9 cellular contexts compared by ENCODE assay signal in the genomic region with DNA sequence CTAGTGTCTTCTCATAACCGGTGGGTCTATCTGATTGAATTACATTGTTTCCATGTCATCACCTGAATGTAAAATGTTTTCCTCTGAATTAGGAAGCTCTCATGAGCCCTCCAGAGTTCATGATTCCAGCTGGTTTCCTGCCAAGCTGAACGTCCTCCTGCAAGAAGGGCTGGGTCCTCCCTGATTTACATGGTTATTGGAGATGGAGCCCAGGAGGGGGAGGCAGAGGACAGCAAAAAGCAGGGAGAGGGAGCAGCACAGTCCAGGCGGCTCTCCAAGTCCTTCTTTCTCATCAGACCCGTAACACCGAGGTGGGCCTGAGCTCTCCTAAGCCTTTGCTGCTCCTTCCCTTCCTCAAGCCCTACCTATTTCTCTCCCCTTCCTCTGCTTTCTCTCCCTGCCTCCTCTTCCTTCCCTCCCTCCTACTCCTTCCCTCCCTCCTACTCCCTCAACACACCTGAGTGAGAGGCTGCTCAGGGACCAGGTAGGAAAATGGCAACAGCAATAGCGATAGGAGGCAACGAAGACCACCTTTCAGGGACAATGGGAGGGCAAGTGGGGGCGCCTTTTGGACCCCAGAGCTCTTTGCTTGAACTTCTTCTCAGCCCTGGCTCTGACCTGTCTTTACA.
DNase-seq lines count a peak whose midpoint lies in the region; ATAC-seq, FAIRE-seq and TF ChIP-seq lines count a peak whose summit lies in the region.
"Had no signal": no experiment of that assay in that cellular context is flagged by ENCODE, and none has a peak within 500 bp of the region (broad histone marks: within the 10 kb centered on the region; RNA-seq: fewer than 3 reads in every experiment).

No MANE protein-coding gene starts in this region.

- no peaks in the 10 kb centered on the region for H4K20me1 ChIP-seq in HepG2 (ENCODE audit: insufficient read depth, low read length)

- no peak for TF ChIP-seq RAD21 in HepG2 (CRISPR knock-in tag; IDR thresholded peaks at IDR 0.05)

- H3K4me3 ChIP-seq in AG09309 (ENCODE audit: control insufficient read depth, low read depth, low read length) (no peak overlapping the region), HepG2 (replicated peaks in 1 of 3; ENCODE audit: insufficient read depth in 1 of 3, low read depth in 2 of 3, low read length in 3 of 3) (no peak overlapping the region)

- ATAC-seq in HepG2, result peak; percentile 77
- no peak for ATAC-seq in stimulated activated naive CD8-positive, alpha-beta T cell treated with anti-CD3 and anti-CD28 coated beads, Interleukin-15, amount 100 ng/mL, for 72 hours

- peaks cover 43% of the 10 kb centered on the region for H3K27me3 Mint-ChIP-seq in stimulated activated naive CD8-positive, alpha-beta T cell treated with anti-CD3 and anti-CD28 coated beads, Interleukin-15, amount 100 ng/mL, for 72 hours

- H3K9me3 Mint-ChIP-seq in stimulated activated naive CD8-positive, alpha-beta T cell treated with anti-CD3 and anti-CD28 coated beads, Interleukin-15, amount 100 ng/mL, for 72 hours, result peaks cover 7 to 9% of the 10 kb centered on the region in 2 donors

- CTCF ChIA-PET in HepG2 (lab: Yijun Ruan, JAX; ENCODE audit: low intra/inter-chr PET ratio, low total read pairs), result no interaction called here

- no peak for TF ChIP-seq EP300 in HepG2 (IDR thresholded peaks at IDR 0.05; ENCODE audit: low read depth in 2 of 2, low read length in 2 of 2)
- TF ChIP-seq EP300 in HepG2 (CRISPR knock-in tag; IDR thresholded peaks at IDR 0.05; ENCODE audit: borderline replicate concordance), result no peak

- no peak overlapping the region for H2AFZ ChIP-seq in HepG2 (ENCODE audit: low read length)

- TF ChIP-seq CTCF in AG09309 (IDR thresholded peaks at IDR 0.05; ENCODE audit: control insufficient read depth, insufficient read depth, low read depth, low read length, missing control alignments) (peak; percentile 55), HepG2 (CRISPR knock-in tag; IDR thresholded peaks at IDR 0.05) (peak; percentile 71)

- no peak overlapping the region for H3K9ac ChIP-seq in HepG2 (ENCODE audit: insufficient read depth, low read depth, low read length)

- DNase-seq in AG09309 (ENCODE audit: low read depth) (peak; percentile 21), H54 (ENCODE audit: insufficient read length, low spot score) (peak; percentile 33), NCI-H510A treated with DMSO at 0.1 percent for 48 hours (lab: John Stamatoyannopoulos, UW) (peak; percentile 93), cerebellum (ENCODE audit: low spot score) (peak; percentile 89), HepG2 (ENCODE audit: low spot score) (peak; percentile 23)
- no peak for DNase-seq in stimulated activated naive CD8-positive, alpha-beta T cell treated with anti-CD3 and anti-CD28 coated beads, Interleukin-15, amount 100 ng/mL, for 72 hours
- no peak for DNase-seq in stimulated activated CD4-positive, alpha-beta T cell treated with anti-CD3 and anti-CD28 coated beads, Interleukin-4, amount 100 ng/mL, for 1 hour
- DNase-seq in stimulated activated CD4-positive, alpha-beta T cell treated with anti-CD3 and anti-CD28 coated beads, Interleukin-12 subunit alpha, Interleukin-12 subunit beta, amount 100 ng/mL, for 4 hours, result no peak

- POLR2A ChIA-PET in HepG2 (lab: Yijun Ruan, JAX), result no interaction called here

- H3K4me1 ChIP-seq in HepG2 (ENCODE audit: insufficient read depth, low read length), result no peaks in the 10 kb centered on the region

- H3K4me3 Mint-ChIP-seq in stimulated activated naive CD8-positive, alpha-beta T cell treated with anti-CD3 and anti-CD28 coated beads, Interleukin-15, amount 100 ng/mL, for 72 hours, result no peak overlapping the region

- no peaks in the 10 kb centered on the region for H3K4me1 Mint-ChIP-seq in stimulated activated naive CD8-positive, alpha-beta T cell treated with anti-CD3 and anti-CD28 coated beads, Interleukin-15, amount 100 ng/mL, for 72 hours

- in situ Hi-C loops in HepG2 (cut with HindIII; ENCODE audit: extremely low pct_ligation_motif_present, low pct_unique_long_range_greater_than_20kb), result loop anchor here (10.0 to 25.0 kb wide), 2 partner anchors 301 to 1071 kb away; no protein-coding TSS in a partner anchor

- H3K9me3 ChIP-seq in HepG2 (ENCODE audit: low read length), result peaks cover 27% of the 10 kb centered on the region

- intact Hi-C loops in HepG2 (cut with micrococcal nuclease; ENCODE audit: unreplicated experiment), result no loop called here

- H3K79me2 ChIP-seq in HepG2 (ENCODE audit: insufficient read depth, low read length), result no peaks in the 10 kb centered on the region

- no peak for TF ChIP-seq POLR2A in H54 (IDR thresholded peaks at IDR 0.05; ENCODE audit: low read depth, low read length)
- TF ChIP-seq POLR2A in HepG2 (IDR thresholded peaks at IDR 0.05; ENCODE audit: insufficient read depth in 1 of 2, low read depth in 2 of 2, low read length in 2 of 2), result no peak

- 9% methylated on average over 8 of the region's 8 CpGs for WGBS in HepG2 (ENCODE audit: low lambda C conversion rate)

- no peaks in the 10 kb centered on the region for H3K36me3 ChIP-seq in HepG2 (replicated peaks in 1 of 2; ENCODE audit: control insufficient read depth in 1 of 2, insufficient read depth in 2 of 2, low read length in 2 of 2)

- FAIRE-seq in H54 (lab: Jason Lieb, UNC) (no peak), HepG2 (lab: Jason Lieb, UNC) (peak; percentile 69)
- FAIRE-seq: colon had no signal

- BruUV-seq in HepG2 (replicated peaks; lab: Mats Ljungman, UMichigan), result no TSS peak

- no peak overlapping the region for H3K27ac Mint-ChIP-seq in stimulated activated naive CD8-positive, alpha-beta T cell treated with anti-CD3 and anti-CD28 coated beads, Interleukin-15, amount 100 ng/mL, for 72 hours

- no peak overlapping the region for H3K27ac ChIP-seq in HepG2 (ENCODE audit: extremely low read length, insufficient read depth, low read length)

- no peak overlapping the region for H3K4me2 ChIP-seq in HepG2 (ENCODE audit: low read depth, low read length)

- H3K27me3 ChIP-seq in HepG2 (ENCODE audit: control insufficient read depth in 1 of 2, insufficient read depth in 2 of 2, low read length in 2 of 2), result no peaks in the 10 kb centered on the region

TF ChIP-seq in HepG2, 621 proteins besides CTCF, POLR2A, EP300 and RAD21:
- TF ChIP-seq CHCHD3 (CRISPR knock-in tag; IDR thresholded peaks at IDR 0.05) (no peak), SMC3 (IDR thresholded peaks at IDR 0.05; ENCODE audit: low read length) (peak; percentile 49; the same call in 1 of the 2 replicates), HNRNPH1 (optimal IDR thresholded peaks at IDR 0.05; ENCODE audit: low read depth, low read length) (no peak), STAG1 (CRISPR knock-in tag; IDR thresholded peaks at IDR 0.05) (peak; percentile 79), ZNF263 (CRISPR knock-in tag; IDR thresholded peaks at IDR 0.05) (peak; percentile 81), NBN (conservative IDR thresholded peaks at IDR 0.05) (no peak)
- TF ChIP-seq, protein P1, sequence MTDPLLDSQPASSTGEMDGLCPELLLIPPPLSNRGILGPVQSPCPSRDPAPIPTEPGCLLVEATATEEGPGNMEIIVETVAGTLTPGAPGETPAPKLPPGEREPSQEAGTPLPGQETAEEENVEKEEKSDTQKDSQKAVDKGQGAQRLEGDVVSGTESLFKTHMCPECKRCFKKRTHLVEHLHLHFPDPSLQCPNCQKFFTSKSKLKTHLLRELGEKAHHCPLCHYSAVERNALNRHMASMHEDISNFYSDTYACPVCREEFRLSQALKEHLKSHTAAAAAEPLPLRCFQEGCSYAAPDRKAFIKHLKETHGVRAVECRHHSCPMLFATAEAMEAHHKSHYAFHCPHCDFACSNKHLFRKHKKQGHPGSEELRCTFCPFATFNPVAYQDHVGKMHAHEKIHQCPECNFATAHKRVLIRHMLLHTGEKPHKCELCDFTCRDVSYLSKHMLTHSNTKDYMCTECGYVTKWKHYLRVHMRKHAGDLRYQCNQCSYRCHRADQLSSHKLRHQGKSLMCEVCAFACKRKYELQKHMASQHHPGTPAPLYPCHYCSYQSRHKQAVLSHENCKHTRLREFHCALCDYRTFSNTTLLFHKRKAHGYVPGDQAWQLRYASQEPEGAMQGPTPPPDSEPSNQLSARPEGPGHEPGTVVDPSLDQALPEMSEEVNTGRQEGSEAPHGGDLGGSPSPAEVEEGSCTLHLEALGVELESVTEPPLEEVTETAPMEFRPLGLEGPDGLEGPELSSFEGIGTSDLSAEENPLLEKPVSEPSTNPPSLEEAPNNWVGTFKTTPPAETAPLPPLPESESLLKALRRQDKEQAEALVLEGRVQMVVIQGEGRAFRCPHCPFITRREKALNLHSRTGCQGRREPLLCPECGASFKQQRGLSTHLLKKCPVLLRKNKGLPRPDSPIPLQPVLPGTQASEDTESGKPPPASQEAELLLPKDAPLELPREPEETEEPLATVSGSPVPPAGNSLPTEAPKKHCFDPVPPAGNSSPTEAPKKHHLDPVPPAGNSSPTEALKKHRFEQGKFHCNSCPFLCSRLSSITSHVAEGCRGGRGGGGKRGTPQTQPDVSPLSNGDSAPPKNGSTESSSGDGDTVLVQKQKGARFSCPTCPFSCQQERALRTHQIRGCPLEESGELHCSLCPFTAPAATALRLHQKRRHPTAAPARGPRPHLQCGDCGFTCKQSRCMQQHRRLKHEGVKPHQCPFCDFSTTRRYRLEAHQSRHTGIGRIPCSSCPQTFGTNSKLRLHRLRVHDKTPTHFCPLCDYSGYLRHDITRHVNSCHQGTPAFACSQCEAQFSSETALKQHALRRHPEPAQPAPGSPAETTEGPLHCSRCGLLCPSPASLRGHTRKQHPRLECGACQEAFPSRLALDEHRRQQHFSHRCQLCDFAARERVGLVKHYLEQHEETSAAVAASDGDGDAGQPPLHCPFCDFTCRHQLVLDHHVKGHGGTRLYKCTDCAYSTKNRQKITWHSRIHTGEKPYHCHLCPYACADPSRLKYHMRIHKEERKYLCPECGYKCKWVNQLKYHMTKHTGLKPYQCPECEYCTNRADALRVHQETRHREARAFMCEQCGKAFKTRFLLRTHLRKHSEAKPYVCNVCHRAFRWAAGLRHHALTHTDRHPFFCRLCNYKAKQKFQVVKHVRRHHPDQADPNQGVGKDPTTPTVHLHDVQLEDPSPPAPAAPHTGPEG (CRISPR knock-in tag; IDR thresholded peaks at IDR 0.05), result no peak

Comparison
In these comparisons a context has a peak if more than half of its experiments do, and no peak if none do; other contexts are left out.
1. DNase-seq: peak in AG09309 (single experiment), H54 (single experiment), NCI-H510A treated with DMSO at 0.1 percent for 48 hours (single experiment), cerebellum (single experiment) and HepG2 (single experiment); none in stimulated activated naive CD8-positive, alpha-beta T cell treated with anti-CD3 and anti-CD28 coated beads, Interleukin-15, amount 100 ng/mL, for 72 hours (0 of 2), stimulated activated CD4-positive, alpha-beta T cell treated with anti-CD3 and anti-CD28 coated beads, Interleukin-4, amount 100 ng/mL, for 1 hour (single experiment) and stimulated activated CD4-positive, alpha-beta T cell treated with anti-CD3 and anti-CD28 coated beads, Interleukin-12 subunit alpha, Interleukin-12 subunit beta, amount 100 ng/mL, for 4 hours (single experiment).